ENCODE assay signal across 9 cellular contexts in genomic region chr16:57039148-57039812, GRCh38. TPM values are rescaled to one million over a fixed set of nuclear protein-coding genes. Genes with fewer than 3 reads are reported as not detected.
DNase-seq lines count a peak whose midpoint lies in the region; ATAC-seq and TF ChIP-seq lines count a peak whose summit lies in the region.
"Had no signal": no experiment of that assay in that cellular context is flagged by ENCODE, and none has a peak within 500 bp of the region (broad histone marks: within the 10 kb centered on the region; RNA-seq: fewer than 3 reads in every experiment).

No MANE protein-coding gene starts in this region.

- peaks cover 4% of the 10 kb centered on the region for H3K9me3 Mint-ChIP-seq in activated naive CD4-positive, alpha-beta T cell treated with anti-CD3 and anti-CD28 coated beads, Interleukin-2, amount 10 ng/mL, durations not matched to agents 7 days and 5 days
- H3K9me3 Mint-ChIP-seq in natural killer cell treated with Interleukin-12 subunit alpha and Interleukin-12 subunit beta and Interleukin-15 and Interleukin-18, amount 100 ng/mL, for 72 hours = peaks cover 4% of the 10 kb centered on the region

- DNase-seq in GF-D8 (lab: John Stamatoyannopoulos, UW) = peak; percentile 97
- peak; percentile 62 for DNase-seq in activated naive CD4-positive, alpha-beta T cell treated with anti-CD3 and anti-CD28 coated beads, Interleukin-2, amount 10 ng/mL, durations not matched to agents 7 days and 5 days
- peak; percentile 81 for DNase-seq in natural killer cell treated with Interleukin-12 subunit alpha and Interleukin-12 subunit beta and Interleukin-15 and Interleukin-18, amount 100 ng/mL, for 72 hours (ENCODE audit: low spot score)
- no peak for DNase-seq in PC-3
- DNase-seq in HK-2 (ENCODE audit: unreplicated experiment) = no peak

- no peaks in the 10 kb centered on the region for H3K27me3 Mint-ChIP-seq in activated naive CD4-positive, alpha-beta T cell treated with anti-CD3 and anti-CD28 coated beads, Interleukin-2, amount 10 ng/mL, durations not matched to agents 7 days and 5 days
- H3K27me3 Mint-ChIP-seq in natural killer cell treated with Interleukin-12 subunit alpha and Interleukin-12 subunit beta and Interleukin-15 and Interleukin-18, amount 100 ng/mL, for 72 hours = no peaks in the 10 kb centered on the region

- peak overlapping the region; percentile 98 for H3K27ac Mint-ChIP-seq in activated naive CD4-positive, alpha-beta T cell treated with anti-CD3 and anti-CD28 coated beads, Interleukin-2, amount 10 ng/mL, durations not matched to agents 7 days and 5 days
- H3K27ac Mint-ChIP-seq in natural killer cell treated with Interleukin-12 subunit alpha and Interleukin-12 subunit beta and Interleukin-15 and Interleukin-18, amount 100 ng/mL, for 72 hours = peak overlapping the region; percentile 90 to 97

- no peak overlapping the region for H3K4me2 ChIP-seq in PC-3 (ENCODE audit: low read length)

- H3K4me3 Mint-ChIP-seq in activated naive CD4-positive, alpha-beta T cell treated with anti-CD3 and anti-CD28 coated beads, Interleukin-2, amount 10 ng/mL, durations not matched to agents 7 days and 5 days = peak overlapping the region; percentile 16
- peak overlapping the region; percentile 68 for H3K4me3 Mint-ChIP-seq in natural killer cell treated with Interleukin-12 subunit alpha and Interleukin-12 subunit beta and Interleukin-15 and Interleukin-18, amount 100 ng/mL, for 72 hours

- H3F3A ChIP-seq in PC-3 (ENCODE audit: low read length, unreplicated experiment) = no peaks in the 10 kb centered on the region

- no peaks in the 10 kb centered on the region for H4K20me1 ChIP-seq in PC-3 (ENCODE audit: low read length)

- H3K9ac ChIP-seq in PC-3 (ENCODE audit: low read length) = no peak overlapping the region

- no peaks in the 10 kb centered on the region for H3K4me1 ChIP-seq in PC-3 (ENCODE audit: insufficient read depth, low read length)

- H3K36me3 Mint-ChIP-seq in activated naive CD4-positive, alpha-beta T cell treated with anti-CD3 and anti-CD28 coated beads, Interleukin-2, amount 10 ng/mL, durations not matched to agents 7 days and 5 days = peaks cover 85% of the 10 kb centered on the region
- peaks cover 19% of the 10 kb centered on the region for H3K36me3 Mint-ChIP-seq in natural killer cell treated with Interleukin-12 subunit alpha and Interleukin-12 subunit beta and Interleukin-15 and Interleukin-18, amount 100 ng/mL, for 72 hours

- no peak overlapping the region for H3K27ac ChIP-seq in PC-3 (ENCODE audit: low read length)
- H3K27ac ChIP-seq: cardiac muscle cell had no signal

- no TSS peak for BruUV-seq in PC-3 (replicated peaks; lab: Mats Ljungman, UMichigan)

- H3K4me1 Mint-ChIP-seq in activated naive CD4-positive, alpha-beta T cell treated with anti-CD3 and anti-CD28 coated beads, Interleukin-2, amount 10 ng/mL, durations not matched to agents 7 days and 5 days = peaks cover 90% of the 10 kb centered on the region
- peaks cover 71 to 79% of the 10 kb centered on the region in 2 donors for H3K4me1 Mint-ChIP-seq in natural killer cell treated with Interleukin-12 subunit alpha and Interleukin-12 subunit beta and Interleukin-15 and Interleukin-18, amount 100 ng/mL, for 72 hours (ENCODE audit: low read depth in 2 of 2)

- TF ChIP-seq CTCF in PC-3 (conservative IDR thresholded peaks at IDR 0.05; ENCODE audit: low read depth, low read length) = no peak

- H3K9me2 ChIP-seq in PC-3 (replicated peaks; ENCODE audit: low read length) = no peaks in the 10 kb centered on the region

- no peaks in the 10 kb centered on the region for H3K9me3 ChIP-seq in PC-3 (ENCODE audit: low read length)

- POLR2A ChIA-PET in PC-3 (lab: Charles Lee; ENCODE audit: unreplicated experiment) = no interaction called here

- intact Hi-C loops in PC-3 (cut with micrococcal nuclease) = no loop called here

- no peaks in the 10 kb centered on the region for H3K27me3 ChIP-seq in PC-3 (ENCODE audit: low read length)
- H3K27me3 ChIP-seq: cardiac muscle cell had no signal

- H3K4me3 ChIP-seq in PC-3 (ENCODE audit: low read length) = no peak overlapping the region
- H3K4me3 ChIP-seq: cardiac muscle cell had no signal

- H3K36me3 ChIP-seq in PC-3 (ENCODE audit: low read depth, low read length) = no peaks in the 10 kb centered on the region
- H3K36me3 ChIP-seq: cardiac muscle cell had no signal

- no peak overlapping the region for H2AFZ ChIP-seq in PC-3 (ENCODE audit: low read length)

- no peaks in the 10 kb centered on the region for H3K79me2 ChIP-seq in PC-3 (ENCODE audit: low read length)

- ATAC-seq in HG03460 (IDR thresholded peaks at IDR 0.05; ENCODE audit: unreplicated experiment) (peak; percentile 31), PC-3 (no peak), GM18517 (IDR thresholded peaks at IDR 0.05; ENCODE audit: unreplicated experiment) (no peak), HG03432 (IDR thresholded peaks at IDR 0.05; ENCODE audit: unreplicated experiment) (no peak)
- peak; percentile 69 to 81 for ATAC-seq in natural killer cell treated with Interleukin-12 subunit alpha and Interleukin-12 subunit beta and Interleukin-15 and Interleukin-18, amount 100 ng/mL, for 72 hours

- CTCF ChIA-PET in activated naive CD4-positive, alpha-beta T cell treated with anti-CD3 and anti-CD28 coated beads, Interleukin-2, amount 10 ng/mL, durations not matched to agents 7 days and 5 days (lab: Charles Lee) = interaction anchor here (0.7 to 7.3 kb wide), 4 partner anchors 13 to 74 kb away, joined by 3 to 69 read pairs (median 5); no protein-coding TSS in a partner anchor
- CTCF ChIA-PET in PC-3 (lab: Charles Lee) = no interaction called here

RNA-seq across cellular contexts. Expression of gene NLRC5, which starts 49.9 kb away (rescaled TPM):
- 100 to 1,000 TPM; 190 to 316 TPM for total RNA-seq in natural killer cell treated with Interleukin-12 subunit alpha and Interleukin-12 subunit beta and Interleukin-15 and Interleukin-18, amount 100 ng/mL, for 72 hours
- 0.98 and 4.4 TPM in 2 replicates for total RNA-seq in PC-3 (2014; rRNA removed)
- total RNA-seq: cardiac muscle cell had no signal

RNA-seq across cellular contexts. Expression of gene CPNE2, which starts 53.1 kb away (rescaled TPM):
- total RNA-seq in natural killer cell treated with Interleukin-12 subunit alpha and Interleukin-12 subunit beta and Interleukin-15 and Interleukin-18, amount 100 ng/mL, for 72 hours = under 1 TPM; 0.50 to 0.95 TPM
- 14.5 and 18.1 TPM in 2 replicates for total RNA-seq in PC-3 (2014; rRNA removed)

Comparison
In these comparisons a context has a peak if more than half of its experiments do, and no peak if none do; other contexts are left out.
1. DNase-seq: peak in GF-D8 (single experiment), activated naive CD4-positive, alpha-beta T cell treated with anti-CD3 and anti-CD28 coated beads, Interleukin-2, amount 10 ng/mL, durations not matched to agents 7 days and 5 days (single experiment) and natural killer cell treated with Interleukin-12 subunit alpha and Interleukin-12 subunit beta and Interleukin-15 and Interleukin-18, amount 100 ng/mL, for 72 hours (single experiment); none in PC-3 (single experiment) and HK-2 (single experiment).
2. ATAC-seq: peak in HG03460 (single experiment) and natural killer cell treated with Interleukin-12 subunit alpha and Interleukin-12 subunit beta and Interleukin-15 and Interleukin-18, amount 100 ng/mL, for 72 hours (2 of 2); none in PC-3 (single experiment), GM18517 (single experiment) and HG03432 (single experiment).
3. RNA of gene NLRC5, which starts 49.9 kb away (total RNA-seq): 190 to 316 TPM in natural killer cell treated with Interleukin-12 subunit alpha and Interleukin-12 subunit beta and Interleukin-15 and Interleukin-18, amount 100 ng/mL, for 72 hours; 0.98 to 4.4 TPM in PC-3; every median in the first group is over 10 times any median in the second.